Comparison of ENCODE assay signal across 8 cellular contexts in genomic region chr9:42806674-42807073, GRCh38.
DNase-seq lines count a peak whose midpoint lies in the region; ATAC-seq and TF ChIP-seq lines count a peak whose summit lies in the region.
"Not testable (repeated sequence)": the region's sequence is repeated elsewhere in the genome, so short reads cannot be mapped to it uniquely, and the experiment has no call there.

No MANE protein-coding gene starts in this region.

- not testable (repeated sequence) for H3K27ac ChIP-seq in RWPE2 (ENCODE audit: poor library complexity, severe bottlenecking)

- ATAC-seq in RWPE2 (ENCODE audit: low read depth): peak; percentile 66; the same call in 2 of the 3 replicates
- ATAC-seq in Right ventricle myocardium superior (ENCODE audit: poor library complexity): peak; percentile 64

- not testable (repeated sequence) for TF ChIP-seq CTCF in RWPE2 (IDR thresholded peaks at IDR 0.05; ENCODE audit: poor library complexity, severe bottlenecking)
- TF ChIP-seq CTCF in choroid plexus epithelial cell (conservative IDR thresholded peaks at IDR 0.05; ENCODE audit: low read depth, low read length): peak; percentile 36
- TF ChIP-seq CTCF in neural crest cell (conservative IDR thresholded peaks at IDR 0.05): peak; percentile 54
- TF ChIP-seq CTCF in type B pancreatic cell (conservative IDR thresholded peaks at IDR 0.05): peak; percentile 54

- H3K4me1 ChIP-seq in RWPE2 (ENCODE audit: insufficient read depth, poor library complexity, severe bottlenecking): not testable (repeated sequence)

- intact Hi-C loops in Right ventricle myocardium superior (cut with DNase I): not testable (repeated sequence)

- not testable (repeated sequence) for H3K36me3 ChIP-seq in MG63; RWPE2 (ENCODE audit: low read depth)

- H3K9me3 ChIP-seq in MG63; RWPE2 (ENCODE audit: severe bottlenecking): not testable (repeated sequence)

- not testable (repeated sequence) for H3K9me3 Mint-ChIP-seq in neural crest cell, type B pancreatic cell

- not testable (repeated sequence) for H3K36me3 Mint-ChIP-seq in neural crest cell (ENCODE audit: low read depth); type B pancreatic cell

- H3K4me3 Mint-ChIP-seq in neural crest cell, type B pancreatic cell: not testable (repeated sequence)

- H3K27ac Mint-ChIP-seq in neural crest cell (ENCODE audit: unreplicated experiment); type B pancreatic cell: not testable (repeated sequence)

- not testable (repeated sequence) for H3K27me3 ChIP-seq in MG63; RWPE2 (ENCODE audit: insufficient read depth, poor library complexity, severe bottlenecking)

- peaks cover 64% of the 10 kb centered on the region for H3K27me3 Mint-ChIP-seq in neural crest cell (ENCODE audit: low read depth)
- peaks cover 37% of the 10 kb centered on the region for H3K27me3 Mint-ChIP-seq in type B pancreatic cell

- H3K4me3 ChIP-seq in MG63; RWPE2 (ENCODE audit: severe bottlenecking): not testable (repeated sequence)
- H3K4me3 ChIP-seq in choroid plexus epithelial cell (ENCODE audit: low read depth, low read length): peak overlapping the region; percentile 26

- DNase-seq in Daoy (ENCODE audit: low read depth) (peak; percentile 60), MG63 (peak; percentile 23), choroid plexus epithelial cell (ENCODE audit: low read depth) (peak; percentile 16), islet precursor cell (peak; percentile 76)
- not testable (repeated sequence) for DNase-seq in RWPE2 (ENCODE audit: low spot score); Right ventricle myocardium superior; neural crest cell (ENCODE audit: low read depth, low spot score); type B pancreatic cell (ENCODE audit: extremely low spot score, unreplicated experiment)

- not testable (repeated sequence) for H3K4me1 Mint-ChIP-seq in neural crest cell; type B pancreatic cell (ENCODE audit: unreplicated experiment)
